ENCODE assay signal across 1 cellular context in the genomic region with DNA sequence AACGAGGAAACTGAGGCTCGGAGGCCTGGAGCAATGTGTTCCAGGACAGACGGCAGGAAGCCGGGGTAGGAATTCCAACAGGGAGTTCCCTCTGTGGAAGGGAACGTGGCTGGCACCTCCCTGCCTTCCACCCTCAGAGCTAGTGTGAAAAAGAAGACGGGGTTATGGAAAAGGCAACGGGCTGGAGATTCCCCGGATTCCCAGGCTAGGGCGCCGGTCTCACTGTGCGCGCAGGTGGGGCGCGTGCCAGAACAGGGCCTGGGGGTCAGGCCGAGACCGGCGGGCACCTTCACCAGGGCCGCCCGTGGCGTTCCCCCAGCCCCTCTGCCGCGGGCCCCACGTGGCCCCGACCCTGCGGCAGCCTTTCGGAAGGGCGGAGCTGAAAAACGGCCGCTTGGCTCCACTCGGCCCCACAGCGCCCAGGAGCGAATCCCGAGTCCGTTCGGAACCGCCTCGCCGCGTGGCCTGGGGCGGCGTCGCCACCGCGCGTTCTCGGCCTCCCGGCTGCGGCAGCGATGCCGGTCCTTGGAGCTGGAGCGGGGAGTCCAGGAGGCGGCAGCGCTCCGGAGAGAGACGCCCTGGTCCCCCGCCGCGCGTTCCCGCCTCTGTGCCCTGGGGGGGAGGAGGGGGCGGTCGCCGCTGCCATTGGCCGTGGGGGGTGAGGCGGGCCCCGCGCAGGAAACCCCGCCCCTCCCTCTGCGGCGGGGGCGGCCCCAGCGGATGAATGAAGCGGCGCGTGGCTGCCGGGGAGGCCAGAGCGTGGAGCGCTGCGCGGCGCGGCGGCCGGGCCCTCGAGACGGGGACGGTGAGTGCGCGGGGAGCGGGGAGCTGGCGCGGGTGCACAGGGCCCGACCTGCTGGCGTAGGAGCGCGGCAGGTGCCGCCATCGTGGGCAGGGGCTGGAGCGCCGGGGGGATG.
TF ChIP-seq lines count a peak whose summit lies in the region.

SLCO4A1 (plus strand) TSS at position 755 of the 917 bp plus-strand sequence. CDS start 13,952 bp downstream, outside the sequence.

TF ChIP-seq in HepG2, 621 proteins besides CTCF, POLR2A, EP300 and RAD21 (continued from another document and continues in another):
- peak; percentile 57 for TF ChIP-seq RFXAP (CRISPR knock-in tag; IDR thresholded peaks at IDR 0.05; ENCODE audit: borderline replicate concordance)
- no peak for TF ChIP-seq ZNF530 (CRISPR knock-in tag; IDR thresholded peaks at IDR 0.05; ENCODE audit: low read depth)
- no peak for TF ChIP-seq GMEB2 (CRISPR knock-in tag; IDR thresholded peaks at IDR 0.05; ENCODE audit: low read depth)
- peak; percentile 77; the same call in 1 of the 2 replicates for TF ChIP-seq ZNF672 (CRISPR knock-in tag; IDR thresholded peaks at IDR 0.05)
- TF ChIP-seq, protein P1, sequence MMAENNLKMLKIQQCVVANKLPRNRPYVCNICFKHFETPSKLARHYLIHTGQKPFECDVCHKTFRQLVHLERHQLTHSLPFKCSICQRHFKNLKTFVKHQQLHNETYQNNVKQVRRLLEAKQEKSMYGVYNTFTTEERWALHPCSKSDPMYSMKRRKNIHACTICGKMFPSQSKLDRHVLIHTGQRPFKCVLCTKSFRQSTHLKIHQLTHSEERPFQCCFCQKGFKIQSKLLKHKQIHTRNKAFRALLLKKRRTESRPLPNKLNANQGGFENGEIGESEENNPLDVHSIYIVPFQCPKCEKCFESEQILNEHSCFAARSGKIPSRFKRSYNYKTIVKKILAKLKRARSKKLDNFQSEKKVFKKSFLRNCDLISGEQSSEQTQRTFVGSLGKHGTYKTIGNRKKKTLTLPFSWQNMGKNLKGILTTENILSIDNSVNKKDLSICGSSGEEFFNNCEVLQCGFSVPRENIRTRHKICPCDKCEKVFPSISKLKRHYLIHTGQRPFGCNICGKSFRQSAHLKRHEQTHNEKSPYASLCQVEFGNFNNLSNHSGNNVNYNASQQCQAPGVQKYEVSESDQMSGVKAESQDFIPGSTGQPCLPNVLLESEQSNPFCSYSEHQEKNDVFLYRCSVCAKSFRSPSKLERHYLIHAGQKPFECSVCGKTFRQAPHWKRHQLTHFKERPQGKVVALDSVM (CRISPR knock-in tag; IDR thresholded peaks at IDR 0.05) = peak; percentile 41
- TF ChIP-seq, protein P2, sequence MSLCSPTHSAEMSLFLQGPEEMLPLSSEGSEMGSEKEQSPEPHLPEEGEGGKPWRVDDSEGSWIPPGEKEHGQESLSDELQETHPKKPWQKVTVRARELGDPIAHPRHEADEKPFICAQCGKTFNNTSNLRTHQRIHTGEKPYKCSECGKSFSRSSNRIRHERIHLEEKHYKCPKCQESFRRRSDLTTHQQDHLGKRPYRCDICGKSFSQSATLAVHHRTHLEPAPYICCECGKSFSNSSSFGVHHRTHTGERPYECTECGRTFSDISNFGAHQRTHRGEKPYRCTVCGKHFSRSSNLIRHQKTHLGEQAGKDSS (CRISPR knock-in tag; IDR thresholded peaks at IDR 0.05; ENCODE audit: borderline replicate concordance, low read depth) = peak; percentile 78; the same call in 1 of the 2 replicates
- peak; percentile 74 for TF ChIP-seq MAZ (IDR thresholded peaks at IDR 0.05; ENCODE audit: borderline replicate concordance, low read depth, low read length)
- no peak; the same call in none of the 2 replicates for TF ChIP-seq MAZ (CRISPR knock-in tag; IDR thresholded peaks at IDR 0.05; ENCODE audit: low read depth)
- peak; percentile 94 for TF ChIP-seq ZNF274 (CRISPR knock-in tag; IDR thresholded peaks at IDR 0.05)
- TF ChIP-seq, protein P3, sequence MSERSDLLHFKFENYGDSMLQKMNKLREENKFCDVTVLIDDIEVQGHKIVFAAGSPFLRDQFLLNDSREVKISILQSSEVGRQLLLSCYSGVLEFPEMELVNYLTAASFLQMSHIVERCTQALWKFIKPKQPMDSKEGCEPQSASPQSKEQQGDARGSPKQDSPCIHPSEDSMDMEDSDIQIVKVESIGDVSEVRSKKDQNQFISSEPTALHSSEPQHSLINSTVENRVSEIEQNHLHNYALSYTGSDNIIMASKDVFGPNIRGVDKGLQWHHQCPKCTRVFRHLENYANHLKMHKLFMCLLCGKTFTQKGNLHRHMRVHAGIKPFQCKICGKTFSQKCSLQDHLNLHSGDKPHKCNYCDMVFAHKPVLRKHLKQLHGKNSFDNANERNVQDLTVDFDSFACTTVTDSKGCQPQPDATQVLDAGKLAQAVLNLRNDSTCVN (CRISPR knock-in tag; IDR thresholded peaks at IDR 0.05; ENCODE audit: borderline replicate concordance) = no peak
- 0 out of 2 replicates have a peak, but pooled peaks have one; percentile 25 for TF ChIP-seq TEF (CRISPR knock-in tag; IDR thresholded peaks at IDR 0.05)
- TF ChIP-seq PRMT3 (CRISPR knock-in tag; IDR thresholded peaks at IDR 0.05; ENCODE audit: borderline replicate concordance, low read depth) = no peak
- no peak for TF ChIP-seq ZNF780A (CRISPR knock-in tag; IDR thresholded peaks at IDR 0.05)
- peak; percentile 30; the same call in 1 of the 2 replicates for TF ChIP-seq ZNF503 (CRISPR knock-in tag; IDR thresholded peaks at IDR 0.05)
- no peak for TF ChIP-seq HNF4A (CRISPR knock-in tag; IDR thresholded peaks at IDR 0.05)
- no peak for TF ChIP-seq NR2F2 (IDR thresholded peaks at IDR 0.05; ENCODE audit: borderline replicate concordance, low read depth)
- TF ChIP-seq ZNF577 (CRISPR knock-in tag; IDR thresholded peaks at IDR 0.05; ENCODE audit: borderline replicate concordance, low read depth) = no peak
- no peak for TF ChIP-seq MLLT10 (CRISPR knock-in tag; IDR thresholded peaks at IDR 0.05)
- TF ChIP-seq ZNF605 (CRISPR knock-in tag; IDR thresholded peaks at IDR 0.05) = peak; percentile 66
- TF ChIP-seq SALL2 (CRISPR knock-in tag; IDR thresholded peaks at IDR 0.05) = peak; percentile 96
- no peak for TF ChIP-seq DNMT3B (CRISPR knock-in tag; conservative IDR thresholded peaks at IDR 0.05)
- TF ChIP-seq, protein P4, sequence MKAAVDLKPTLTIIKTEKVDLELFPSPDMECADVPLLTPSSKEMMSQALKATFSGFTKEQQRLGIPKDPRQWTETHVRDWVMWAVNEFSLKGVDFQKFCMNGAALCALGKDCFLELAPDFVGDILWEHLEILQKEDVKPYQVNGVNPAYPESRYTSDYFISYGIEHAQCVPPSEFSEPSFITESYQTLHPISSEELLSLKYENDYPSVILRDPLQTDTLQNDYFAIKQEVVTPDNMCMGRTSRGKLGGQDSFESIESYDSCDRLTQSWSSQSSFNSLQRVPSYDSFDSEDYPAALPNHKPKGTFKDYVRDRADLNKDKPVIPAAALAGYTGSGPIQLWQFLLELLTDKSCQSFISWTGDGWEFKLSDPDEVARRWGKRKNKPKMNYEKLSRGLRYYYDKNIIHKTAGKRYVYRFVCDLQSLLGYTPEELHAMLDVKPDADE (CRISPR knock-in tag; IDR thresholded peaks at IDR 0.05) = no peak
- TF ChIP-seq XRCC5 (optimal IDR thresholded peaks at IDR 0.05; ENCODE audit: low read length) = peak; percentile 66
- 0 out of 2 replicates have a peak, but pooled peaks have one; percentile 21 for TF ChIP-seq MLXIP (CRISPR knock-in tag; IDR thresholded peaks at IDR 0.05; ENCODE audit: borderline replicate concordance)
- TF ChIP-seq, protein P5, sequence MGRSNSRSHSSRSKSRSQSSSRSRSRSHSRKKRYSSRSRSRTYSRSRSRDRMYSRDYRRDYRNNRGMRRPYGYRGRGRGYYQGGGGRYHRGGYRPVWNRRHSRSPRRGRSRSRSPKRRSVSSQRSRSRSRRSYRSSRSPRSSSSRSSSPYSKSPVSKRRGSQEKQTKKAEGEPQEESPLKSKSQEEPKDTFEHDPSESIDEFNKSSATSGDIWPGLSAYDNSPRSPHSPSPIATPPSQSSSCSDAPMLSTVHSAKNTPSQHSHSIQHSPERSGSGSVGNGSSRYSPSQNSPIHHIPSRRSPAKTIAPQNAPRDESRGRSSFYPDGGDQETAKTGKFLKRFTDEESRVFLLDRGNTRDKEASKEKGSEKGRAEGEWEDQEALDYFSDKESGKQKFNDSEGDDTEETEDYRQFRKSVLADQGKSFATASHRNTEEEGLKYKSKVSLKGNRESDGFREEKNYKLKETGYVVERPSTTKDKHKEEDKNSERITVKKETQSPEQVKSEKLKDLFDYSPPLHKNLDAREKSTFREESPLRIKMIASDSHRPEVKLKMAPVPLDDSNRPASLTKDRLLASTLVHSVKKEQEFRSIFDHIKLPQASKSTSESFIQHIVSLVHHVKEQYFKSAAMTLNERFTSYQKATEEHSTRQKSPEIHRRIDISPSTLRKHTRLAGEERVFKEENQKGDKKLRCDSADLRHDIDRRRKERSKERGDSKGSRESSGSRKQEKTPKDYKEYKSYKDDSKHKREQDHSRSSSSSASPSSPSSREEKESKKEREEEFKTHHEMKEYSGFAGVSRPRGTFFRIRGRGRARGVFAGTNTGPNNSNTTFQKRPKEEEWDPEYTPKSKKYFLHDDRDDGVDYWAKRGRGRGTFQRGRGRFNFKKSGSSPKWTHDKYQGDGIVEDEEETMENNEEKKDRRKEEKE (IDR thresholded peaks at IDR 0.05) = no peak
- TF ChIP-seq, protein P6, sequence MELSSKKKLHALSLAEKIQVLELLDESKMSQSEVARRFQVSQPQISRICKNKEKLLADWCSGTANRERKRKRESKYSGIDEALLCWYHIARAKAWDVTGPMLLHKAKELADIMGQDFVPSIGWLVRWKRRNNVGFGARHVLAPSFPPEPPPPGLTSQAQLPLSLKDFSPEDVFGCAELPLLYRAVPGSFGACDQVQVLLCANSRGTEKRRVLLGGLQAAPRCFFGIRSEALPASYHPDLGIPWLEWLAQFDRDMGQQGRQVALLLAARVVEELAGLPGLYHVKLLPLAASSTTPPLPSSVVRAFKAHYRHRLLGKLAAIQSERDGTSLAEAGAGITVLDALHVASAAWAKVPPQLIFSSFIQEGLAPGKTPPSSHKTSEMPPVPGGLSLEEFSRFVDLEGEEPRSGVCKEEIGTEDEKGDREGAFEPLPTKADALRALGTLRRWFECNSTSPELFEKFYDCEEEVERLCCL (CRISPR knock-in tag; IDR thresholded peaks at IDR 0.05; ENCODE audit: borderline replicate concordance) = 0 out of 2 replicates have a peak, but pooled peaks have one; percentile 25
